8 cellular contexts compared by ENCODE assay signal in genomic region chr11:1827095-1827797, GRCh38. TPM values are rescaled to one million over a fixed set of nuclear protein-coding genes. Genes with fewer than 3 reads are reported as not detected.
DNase-seq lines count a peak whose midpoint lies in the region; ATAC-seq, FAIRE-seq and TF ChIP-seq lines count a peak whose summit lies in the region.

No MANE protein-coding gene starts in this region.

- POLR2A ChIA-PET in A549 (lab: Yijun Ruan, JAX), result no interaction called here
- POLR2A ChIA-PET in HepG2 (lab: Yijun Ruan, JAX), result interaction anchor here (1.8 kb wide), 1 partner anchor 136 kb away, joined by 6 read pairs; no protein-coding TSS in a partner anchor

- TF ChIP-seq CTCF in A549 (IDR thresholded peaks at IDR 0.05), result no peak
- TF ChIP-seq CTCF in brain (conservative IDR thresholded peaks at IDR 0.05), result no peak
- TF ChIP-seq CTCF in HepG2 (CRISPR knock-in tag; IDR thresholded peaks at IDR 0.05), result peak; percentile 23; the same call in 1 of the 2 replicates

- H2AFZ ChIP-seq in HepG2 (ENCODE audit: low read length), result no peak overlapping the region

- peak overlapping the region; percentile 58 for H3K4me2 ChIP-seq in A549
- H3K4me2 ChIP-seq in HepG2 (ENCODE audit: low read depth, low read length), result peak overlapping the region; percentile 48

- CTCF ChIA-PET in A549 (lab: Yijun Ruan, JAX), result interaction anchor here (0.7 to 13.7 kb wide), 20 partner anchors 9 to 329 kb away, joined by 3 to 605 read pairs (median 4); no protein-coding TSS in a partner anchor
- CTCF ChIA-PET in HepG2 (lab: Yijun Ruan, JAX; ENCODE audit: low intra/inter-chr PET ratio, low total read pairs), result interaction anchor here (0.7 to 4.0 kb wide), 3 partner anchors 175 to 324 kb away, joined by 3 to 56 read pairs (median 5); no protein-coding TSS in a partner anchor

- intact Hi-C loops in HepG2 (cut with micrococcal nuclease; ENCODE audit: unreplicated experiment), result no loop called here

- peak overlapping the region; percentile 48 to 95 (median 84) for H3K27ac Mint-ChIP-seq in brain

- H3K9me3 Mint-ChIP-seq in brain, result no peaks in the 10 kb centered on the region

- H3K9me3 ChIP-seq in A549 (no peaks in the 10 kb centered on the region), HepG2 (ENCODE audit: low read length) (no peaks in the 10 kb centered on the region)

- no peaks in the 10 kb centered on the region for H3K36me3 Mint-ChIP-seq in brain

- no peak for TF ChIP-seq EP300 in A549 (IDR thresholded peaks at IDR 0.05)
- no peak for TF ChIP-seq EP300 in HepG2 (IDR thresholded peaks at IDR 0.05; ENCODE audit: low read depth in 2 of 2, low read length in 2 of 2)
- no peak; the same call in 1 of the 2 replicates for TF ChIP-seq EP300 in HepG2 (CRISPR knock-in tag; IDR thresholded peaks at IDR 0.05; ENCODE audit: borderline replicate concordance)

- in situ Hi-C loops in HepG2 (cut with HindIII; ENCODE audit: extremely low pct_ligation_motif_present, low pct_unique_long_range_greater_than_20kb), result no loop called here

- H3K4me3 ChIP-seq in A549, result no peak overlapping the region
- H3K4me3 ChIP-seq in HepG2 (replicated peaks in 1 of 3; ENCODE audit: insufficient read depth in 1 of 3, low read depth in 2 of 3, low read length in 3 of 3), result peak overlapping the region in 1 of 3 experiments; percentile 32; a peak in 1 of 6 replicates

- H4K20me1 ChIP-seq in HepG2 (ENCODE audit: insufficient read depth, low read length), result no peaks in the 10 kb centered on the region

- H3K4me3 Mint-ChIP-seq in brain, result peak overlapping the region in 2 of 5 experiments; percentile 11 to 36

- H3K36me3 ChIP-seq in HepG2 (replicated peaks in 1 of 2; ENCODE audit: control insufficient read depth in 1 of 2, insufficient read depth in 2 of 2, low read length in 2 of 2), result no peaks in the 10 kb centered on the region

- BruUV-seq in HepG2 (replicated peaks; lab: Mats Ljungman, UMichigan), result no TSS peak

- 57% methylated on average over 13 of the region's 26 CpGs for WGBS in A549 (ENCODE audit: missing lambda C conversion rate)
- 96% methylated on average over 5 of the region's 26 CpGs for WGBS in HepG2 (ENCODE audit: low lambda C conversion rate)

- TF ChIP-seq RAD21 in A549 (conservative IDR thresholded peaks at IDR 0.05 in 1 of 2, IDR thresholded peaks at IDR 0.05 in 1 of 2) (no peak), HepG2 (CRISPR knock-in tag; IDR thresholded peaks at IDR 0.05) (no peak)

- TF ChIP-seq POLR2A in A549 (IDR thresholded peaks at IDR 0.05; ENCODE audit: low read length), result no peak
- no peak for TF ChIP-seq POLR2A in HepG2 (IDR thresholded peaks at IDR 0.05; ENCODE audit: insufficient read depth in 1 of 2, low read depth in 2 of 2, low read length in 2 of 2)

- H3K4me1 ChIP-seq in A549, result peaks cover 64% of the 10 kb centered on the region
- peaks cover 78% of the 10 kb centered on the region for H3K4me1 ChIP-seq in HepG2 (ENCODE audit: insufficient read depth, low read length)

- DNase-seq in A549 (ENCODE audit: low read depth in 1 of 2, low spot score in 1 of 2) (peak; percentile 41 to 55), NCI-H1092 treated with DMSO at 0.1 percent for 48 hours (lab: John Stamatoyannopoulos, UW) (peak; percentile 79), HepG2 (ENCODE audit: low spot score) (peak; percentile 70), MV-4-11 (lab: John Stamatoyannopoulos, UW) (no peak)
- DNase-seq in NK-92 treated with Interleukin-12 subunit alpha and Interleukin-12 subunit beta, amount 100 ng/mL, for 24 hours (lab: John Stamatoyannopoulos, UW), result no peak

- peaks cover 35% of the 10 kb centered on the region for H3K4me1 Mint-ChIP-seq in brain

- FAIRE-seq in A549 (lab: Jason Lieb, UNC) (no peak), HepG2 (lab: Jason Lieb, UNC) (no peak)

- peaks cover 6% of the 10 kb centered on the region for H3K27me3 Mint-ChIP-seq in brain

- no peak overlapping the region for H3K9ac ChIP-seq in HepG2 (ENCODE audit: insufficient read depth, low read depth, low read length)

- no peaks in the 10 kb centered on the region for H3K79me2 ChIP-seq in HepG2 (ENCODE audit: insufficient read depth, low read length)

- peaks cover 0 to 2% of the 10 kb centered on the region in 2 experiments; a peak in 1 of 5 replicates for H3K27me3 ChIP-seq in HepG2 (ENCODE audit: control insufficient read depth in 1 of 2, insufficient read depth in 2 of 2, low read length in 2 of 2)

- peak; percentile 14 to 16; a peak in 3 of 6 replicates for ATAC-seq in A549
- ATAC-seq in HepG2, result peak; percentile 14
- ATAC-seq in HG02840 (IDR thresholded peaks at IDR 0.05; ENCODE audit: low FRiP score, unreplicated experiment), result no peak
- ATAC-seq in HG03469 (IDR thresholded peaks at IDR 0.05; ENCODE audit: unreplicated experiment), result no peak

- peak overlapping the region; percentile 73 to 87 for H3K27ac ChIP-seq in A549
- no peak overlapping the region for H3K27ac ChIP-seq in HepG2 (ENCODE audit: extremely low read length, insufficient read depth, low read length)

RNA-seq across cellular contexts. Expression of gene SYT8, which starts 7.5 kb away (rescaled TPM):
- polyA plus RNA-seq in A549 (2011; rRNA removed) (not detected in 2 replicates), A549 (2017; fragmentation: RNase III; extraction: RNeasy Plus Mini Kit Qiagen cat#74134 plus additional on column Dnase treatment) (0.21 to 0.25 TPM (median 0.22 TPM) in 3 replicates), brain (ENCODE audit: insufficient read depth, low read depth, low replicate concordance) (not detected), HepG2 (2011; rRNA removed) (2.1 and 2.3 TPM in 2 replicates)
- polyA plus RNA-seq in A549 (2012; cell fraction: cytosol; rRNA removed), result 0.06 TPM in 1 of 2 replicates, not detected in the other
- polyA plus RNA-seq in A549 (2012; cell fraction: nucleus; rRNA removed), result 0.34 and 0.70 TPM in 2 replicates
- not detected in 2 replicates for polyA minus RNA-seq in A549 (2011; rRNA and poly(A)+ RNA removed)
- total RNA-seq in HepG2 (2016; rRNA removed; fragmentation: Illumina TruSeq; extraction: Trizol), result 0.60 TPM in 1 of 2 replicates, not detected in the other
- not detected in 2 replicates for total RNA-seq in HepG2 (2016; cell fraction: cytosol; rRNA removed; fragmentation: Illumina TruSeq; extraction: Trizol; ENCODE audit: low read depth)
- total RNA-seq in HepG2 (2016; cell fraction: insoluble cytoplasmic fraction; rRNA removed; fragmentation: Illumina TruSeq; extraction: Trizol), result 0.19 TPM in 1 of 2 replicates, not detected in the other
- total RNA-seq in HepG2 (2016; cell fraction: membrane; rRNA removed; fragmentation: Illumina TruSeq; extraction: Trizol), result 0.12 and 0.24 TPM in 2 replicates
- 0.38 and 1.4 TPM in 2 replicates for total RNA-seq in HepG2 (2016; cell fraction: nucleus; rRNA removed; fragmentation: Illumina TruSeq; extraction: Trizol)
- 0.23 and 0.67 TPM in 2 replicates for polyA plus RNA-seq in HepG2 (2011; cell fraction: cytosol; rRNA removed)
- 64.9 and 87.5 TPM in 2 replicates for polyA plus RNA-seq in HepG2 (2011; cell fraction: nucleus; rRNA removed)
- polyA plus RNA-seq in HepG2 (2012), result 0.56 and 1.3 TPM in 2 replicates
- polyA plus RNA-seq in HepG2 (2016; cell fraction: cytosol; fragmentation: Illumina TruSeq; extraction: Trizol; ENCODE audit: low read depth), result not detected in 2 replicates
- not detected in 2 replicates for polyA plus RNA-seq in HepG2 (2016; cell fraction: insoluble cytoplasmic fraction; fragmentation: Illumina TruSeq; extraction: Trizol; ENCODE audit: low read depth)
- polyA plus RNA-seq in HepG2 (2016; cell fraction: membrane; fragmentation: Illumina TruSeq; extraction: Trizol; ENCODE audit: low read depth), result not detected in 2 replicates
- 1.7 and 2.2 TPM in 2 replicates for polyA plus RNA-seq in HepG2 (2016; cell fraction: nucleus; fragmentation: Illumina TruSeq; extraction: Trizol; ENCODE audit: insufficient read depth, low read depth)
- 0.28 TPM in 1 of 2 replicates, not detected in the other for polyA minus RNA-seq in HepG2 (2011; rRNA and poly(A)+ RNA removed; ENCODE audit: low replicate concordance)
- polyA minus RNA-seq in HepG2 (2011; cell fraction: cytosol; rRNA and poly(A)+ RNA removed), result 0.62 TPM in 1 of 2 replicates, not detected in the other
- 2.9 and 3.7 TPM in 2 replicates for polyA minus RNA-seq in HepG2 (2011; cell fraction: nucleus; rRNA and poly(A)+ RNA removed)

RNA-seq across cellular contexts. Expression of gene TNNI2, which starts 11.5 kb away (rescaled TPM):
- polyA plus RNA-seq in A549 (2011; rRNA removed) (not detected in 2 replicates), A549 (2017; fragmentation: RNase III; extraction: RNeasy Plus Mini Kit Qiagen cat#74134 plus additional on column Dnase treatment) (not detected in 3 replicates), brain (ENCODE audit: insufficient read depth, low read depth, low replicate concordance) (not detected), HepG2 (2011; rRNA removed) (12.0 and 21.2 TPM in 2 replicates)
- polyA plus RNA-seq in A549 (2012; cell fraction: cytosol; rRNA removed), result not detected in 2 replicates
- 0.31 TPM in 1 of 2 replicates, not detected in the other for polyA plus RNA-seq in A549 (2012; cell fraction: nucleus; rRNA removed)
- polyA minus RNA-seq in A549 (2011; rRNA and poly(A)+ RNA removed), result not detected in 2 replicates
- 7.2 and 8.5 TPM in 2 replicates for total RNA-seq in HepG2 (2016; rRNA removed; fragmentation: Illumina TruSeq; extraction: Trizol)
- total RNA-seq in HepG2 (2016; cell fraction: cytosol; rRNA removed; fragmentation: Illumina TruSeq; extraction: Trizol; ENCODE audit: low read depth), result 4.6 and 5.0 TPM in 2 replicates
- 6.9 and 7.7 TPM in 2 replicates for total RNA-seq in HepG2 (2016; cell fraction: insoluble cytoplasmic fraction; rRNA removed; fragmentation: Illumina TruSeq; extraction: Trizol)
- 5.9 and 6.3 TPM in 2 replicates for total RNA-seq in HepG2 (2016; cell fraction: membrane; rRNA removed; fragmentation: Illumina TruSeq; extraction: Trizol)
- total RNA-seq in HepG2 (2016; cell fraction: nucleus; rRNA removed; fragmentation: Illumina TruSeq; extraction: Trizol), result 2.2 and 3.4 TPM in 2 replicates
- 19.5 and 30.5 TPM in 2 replicates for polyA plus RNA-seq in HepG2 (2011; cell fraction: cytosol; rRNA removed)
- 47.5 and 50.6 TPM in 2 replicates for polyA plus RNA-seq in HepG2 (2011; cell fraction: nucleus; rRNA removed)
- polyA plus RNA-seq in HepG2 (2012), result 52.9 and 67.0 TPM in 2 replicates
- polyA plus RNA-seq in HepG2 (2016; cell fraction: cytosol; fragmentation: Illumina TruSeq; extraction: Trizol; ENCODE audit: low read depth), result 7.5 and 8.0 TPM in 2 replicates
- 6.6 and 8.3 TPM in 2 replicates for polyA plus RNA-seq in HepG2 (2016; cell fraction: insoluble cytoplasmic fraction; fragmentation: Illumina TruSeq; extraction: Trizol; ENCODE audit: low read depth)
- 4.0 and 6.2 TPM in 2 replicates for polyA plus RNA-seq in HepG2 (2016; cell fraction: membrane; fragmentation: Illumina TruSeq; extraction: Trizol; ENCODE audit: low read depth)
- polyA plus RNA-seq in HepG2 (2016; cell fraction: nucleus; fragmentation: Illumina TruSeq; extraction: Trizol; ENCODE audit: insufficient read depth, low read depth), result 5.3 and 9.8 TPM in 2 replicates
- polyA minus RNA-seq in HepG2 (2011; rRNA and poly(A)+ RNA removed; ENCODE audit: low replicate concordance), result 2.8 TPM in 1 of 2 replicates, not detected in the other
- polyA minus RNA-seq in HepG2 (2011; cell fraction: cytosol; rRNA and poly(A)+ RNA removed), result 3.9 and 4.6 TPM in 2 replicates
- polyA minus RNA-seq in HepG2 (2011; cell fraction: nucleus; rRNA and poly(A)+ RNA removed), result 2.6 and 3.2 TPM in 2 replicates

RNA-seq across cellular contexts. Expression of gene LSP1, which starts 25.6 kb away (rescaled TPM):
- polyA plus RNA-seq in A549 (2011; rRNA removed) (0.42 and 0.67 TPM in 2 replicates), A549 (2017; fragmentation: RNase III; extraction: RNeasy Plus Mini Kit Qiagen cat#74134 plus additional on column Dnase treatment) (1.7 to 5.5 TPM (median 3.5 TPM) in 3 replicates), brain (ENCODE audit: insufficient read depth, low read depth, low replicate concordance) (3.7 TPM), HepG2 (2011; rRNA removed) (0.59 and 1.5 TPM in 2 replicates)
- 0.21 and 0.23 TPM in 2 replicates for polyA plus RNA-seq in A549 (2012; cell fraction: cytosol; rRNA removed)
- polyA plus RNA-seq in A549 (2012; cell fraction: nucleus; rRNA removed), result 0.13 and 0.15 TPM in 2 replicates
- polyA minus RNA-seq in A549 (2011; rRNA and poly(A)+ RNA removed), result 2.8 TPM in 1 of 2 replicates, not detected in the other
- 0.29 and 1.00 TPM in 2 replicates for total RNA-seq in HepG2 (2016; rRNA removed; fragmentation: Illumina TruSeq; extraction: Trizol)
- total RNA-seq in HepG2 (2016; cell fraction: cytosol; rRNA removed; fragmentation: Illumina TruSeq; extraction: Trizol; ENCODE audit: low read depth), result 0.35 and 2.3 TPM in 2 replicates
- 0.65 and 1.00 TPM in 2 replicates for total RNA-seq in HepG2 (2016; cell fraction: insoluble cytoplasmic fraction; rRNA removed; fragmentation: Illumina TruSeq; extraction: Trizol)
- 1.00 and 1.5 TPM in 2 replicates for total RNA-seq in HepG2 (2016; cell fraction: membrane; rRNA removed; fragmentation: Illumina TruSeq; extraction: Trizol)
- not detected in 2 replicates for total RNA-seq in HepG2 (2016; cell fraction: nucleus; rRNA removed; fragmentation: Illumina TruSeq; extraction: Trizol)
- polyA plus RNA-seq in HepG2 (2011; cell fraction: cytosol; rRNA removed), result 0.87 and 0.93 TPM in 2 replicates
- polyA plus RNA-seq in HepG2 (2011; cell fraction: nucleus; rRNA removed), result 1.4 and 10.9 TPM in 2 replicates
- 0.93 and 1.1 TPM in 2 replicates for polyA plus RNA-seq in HepG2 (2012)
- 0.59 and 1.5 TPM in 2 replicates for polyA plus RNA-seq in HepG2 (2016; cell fraction: cytosol; fragmentation: Illumina TruSeq; extraction: Trizol; ENCODE audit: low read depth)
- polyA plus RNA-seq in HepG2 (2016; cell fraction: insoluble cytoplasmic fraction; fragmentation: Illumina TruSeq; extraction: Trizol; ENCODE audit: low read depth), result 0.38 and 0.45 TPM in 2 replicates
- polyA plus RNA-seq in HepG2 (2016; cell fraction: membrane; fragmentation: Illumina TruSeq; extraction: Trizol; ENCODE audit: low read depth), result 0.73 and 1.2 TPM in 2 replicates
- polyA plus RNA-seq in HepG2 (2016; cell fraction: nucleus; fragmentation: Illumina TruSeq; extraction: Trizol; ENCODE audit: insufficient read depth, low read depth), result 0.79 and 0.90 TPM in 2 replicates
- 0.28 and 0.60 TPM in 2 replicates for polyA minus RNA-seq in HepG2 (2011; rRNA and poly(A)+ RNA removed; ENCODE audit: low replicate concordance)
- 0.59 and 0.70 TPM in 2 replicates for polyA minus RNA-seq in HepG2 (2011; cell fraction: cytosol; rRNA and poly(A)+ RNA removed)
- polyA minus RNA-seq in HepG2 (2011; cell fraction: nucleus; rRNA and poly(A)+ RNA removed), result not detected in 2 replicates

Comparison
In these comparisons a context has a peak if more than half of its experiments do, and no peak if none do; other contexts are left out.
1. ATAC-seq: peak in A549 (2 of 2) and HepG2 (single experiment); none in HG02840 (single experiment) and HG03469 (single experiment).
2. DNase-seq: peak in A549 (2 of 2), NCI-H1092 treated with DMSO at 0.1 percent for 48 hours (single experiment) and HepG2 (single experiment); none in NK-92 treated with Interleukin-12 subunit alpha and Interleukin-12 subunit beta, amount 100 ng/mL, for 24 hours (single experiment) and MV-4-11 (single experiment).
3. Of the 38 proteins assayed by ChIP-seq in both HepG2 and A549: peak only in HepG2: CTCF, ESRRA, HDAC2 and MYC; only in A549: MAX; in both: none; in neither: 32; mixed calls (peak in some experiments, not most) for 1.